ENCODE assay signal across 10 cellular contexts in the genomic region with DNA sequence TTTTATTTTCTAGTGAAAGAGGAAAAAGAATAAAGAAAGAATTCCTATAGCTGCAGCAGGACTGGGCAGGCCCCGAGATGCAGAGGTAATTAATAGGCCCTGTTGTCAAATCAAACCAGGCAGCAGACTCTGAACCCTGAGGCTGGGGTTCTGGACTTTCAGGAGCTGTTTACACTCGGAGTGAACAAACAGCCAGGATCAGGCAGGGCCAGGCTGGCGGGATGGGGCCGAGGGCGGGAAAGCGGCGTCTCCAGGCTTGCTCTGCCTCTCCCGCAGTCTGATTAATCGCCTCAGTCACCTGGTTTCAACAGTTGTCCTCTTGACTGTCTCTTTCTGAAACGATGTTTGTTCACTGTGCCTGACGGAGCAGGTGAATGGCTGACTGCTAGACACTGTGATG.
A peak's percentile ranks its signal among the peaks of the same experiment; 100 is the strongest.
DNase-seq lines count a peak whose midpoint lies in the region; ATAC-seq and TF ChIP-seq lines count a peak whose summit lies in the region.
"Had no signal": no experiment of that assay in that cellular context is flagged by ENCODE, and none has a peak within 500 bp of the region (broad histone marks: within the 10 kb centered on the region; RNA-seq: fewer than 3 reads in every experiment).

No MANE protein-coding gene starts in this region.

- H3K4me1 ChIP-seq in HAP-1: no peaks in the 10 kb centered on the region

- peak; percentile 35 for DNase-seq in LNCaP clone FGC (ENCODE audit: low read depth)
- DNase-seq in NCI-H510A treated with DMSO at 0.1 percent for 48 hours (lab: John Stamatoyannopoulos, UW): peak; percentile 93
- peak; percentile 85 for DNase-seq in epithelial cell of esophagus (ENCODE audit: low read depth)
- DNase-seq in HAP-1 (ENCODE audit: low spot score in 2 of 2): no peak
- no peak for DNase-seq in hepatic stellate cell (ENCODE audit: low spot score)
- DNase-seq: activated CD8-positive, alpha-beta T cell treated with anti-CD3 and anti-CD28 coated beads, Interleukin-2, amount 10 ng/mL, durations not matched to agents 7 days and 5 days; naive thymus-derived CD4-positive, alpha-beta T cell had no signal

- H3K36me3 ChIP-seq in HAP-1 (replicated peaks): no peaks in the 10 kb centered on the region

- H3K27me3 ChIP-seq in HAP-1 (ENCODE audit: low read depth): no peaks in the 10 kb centered on the region

- no peak for TF ChIP-seq CTCF in LNCaP clone FGC (IDR thresholded peaks at IDR 0.05; ENCODE audit: control insufficient read depth, extremely low read depth, insufficient read depth)
- no peak for TF ChIP-seq CTCF in epithelial cell of esophagus (IDR thresholded peaks at IDR 0.05; ENCODE audit: insufficient read depth, low read depth, low read length, missing control alignments)

- ATAC-seq in HG03439 (IDR thresholded peaks at IDR 0.05; ENCODE audit: unreplicated experiment) (no peak), HG02981 (IDR thresholded peaks at IDR 0.05; ENCODE audit: unreplicated experiment) (no peak)
- ATAC-seq: activated CD8-positive, alpha-beta T cell treated with anti-CD3 and anti-CD28 coated beads, Interleukin-2, amount 10 ng/mL, durations not matched to agents 7 days and 5 days; naive thymus-derived CD4-positive, alpha-beta T cell had no signal

- H3K4me3 ChIP-seq in LNCaP clone FGC (ENCODE audit: low read depth, low read length) (no peak overlapping the region), epithelial cell of esophagus (ENCODE audit: low read length) (no peak overlapping the region), skin epidermis (no peak overlapping the region), HAP-1 (no peak overlapping the region)

- in situ Hi-C loops in HAP-1 (cut with MboI; ENCODE audit: low sequenced_read_pairs): no loop called here

- H3K27ac ChIP-seq in skin epidermis: peak overlapping the region in 13 of 21 experiments; percentile 20 to 85 (median 58)

- no peaks in the 10 kb centered on the region for H3K9me3 ChIP-seq in HAP-1

Comparison
In these comparisons a context has a peak if more than half of its experiments do, and no peak if none do; other contexts are left out.
1. DNase-seq: peak in LNCaP clone FGC (single experiment), NCI-H510A treated with DMSO at 0.1 percent for 48 hours (single experiment) and epithelial cell of esophagus (single experiment); none in HAP-1 (0 of 2) and hepatic stellate cell (single experiment).